9 cellular contexts compared by ENCODE assay signal in genomic region chr6:3281669-3282460, GRCh38. TPM values are rescaled to one million over a fixed set of nuclear protein-coding genes. Genes with fewer than 3 reads are reported as not detected.
DNase-seq lines count a peak whose midpoint lies in the region; ATAC-seq and TF ChIP-seq lines count a peak whose summit lies in the region.
"Had no signal": no experiment of that assay in that cellular context is flagged by ENCODE, and none has a peak within 500 bp of the region (broad histone marks: within the 10 kb centered on the region; RNA-seq: fewer than 3 reads in every experiment).

No MANE protein-coding gene starts in this region.

- H3K36me3 ChIP-seq in skeletal muscle satellite cell (ENCODE audit: insufficient read depth, low read length), result no peaks in the 10 kb centered on the region

- H3K4me3 ChIP-seq in astrocyte of the spinal cord (ENCODE audit: low read depth, low read length) (no peak overlapping the region), skeletal muscle satellite cell (ENCODE audit: low read length) (no peak overlapping the region)

- H3K9me3 ChIP-seq in skeletal muscle satellite cell (replicated peaks; ENCODE audit: low read length), result no peaks in the 10 kb centered on the region

- TF ChIP-seq CTCF in astrocyte of the spinal cord (IDR thresholded peaks at IDR 0.05; ENCODE audit: low read depth, low read length), result no peak

- in situ Hi-C loops in astrocyte of the spinal cord (cut with HindIII; ENCODE audit: low sequenced_read_pairs), result loop anchor here (25.0 kb wide), 1 partner anchor 430 kb away; no protein-coding TSS in a partner anchor

- peak; percentile 6 for ATAC-seq in left ventricle myocardium superior
- no peak for ATAC-seq in HG02840 (IDR thresholded peaks at IDR 0.05; ENCODE audit: low FRiP score, unreplicated experiment)

- peaks cover 22% of the 10 kb centered on the region for H3K4me1 ChIP-seq in skeletal muscle satellite cell (ENCODE audit: control insufficient read depth, insufficient read depth, low read length)

- peak; percentile 13 for DNase-seq in GOT3 (lab: John Stamatoyannopoulos, UW)
- DNase-seq in astrocyte of the spinal cord (ENCODE audit: low read depth, low spot score), result peak; percentile 95
- DNase-seq in left ventricle myocardium superior, result no peak
- no peak for DNase-seq in NCI-H774 (lab: John Stamatoyannopoulos, UW)
- no peak for DNase-seq in NK-92 treated with Interleukin-12 subunit alpha and Interleukin-12 subunit beta, amount 100 ng/mL, for 24 hours (lab: John Stamatoyannopoulos, UW)
- DNase-seq in NCI-H1105 treated with DMSO at 0.1 percent for 48 hours (lab: John Stamatoyannopoulos, UW), result no peak
- DNase-seq: NCI-H446 had no signal

- peak overlapping the region; percentile 41 for H3K9ac ChIP-seq in skeletal muscle satellite cell (ENCODE audit: low read depth, low read length)

- H3K4me2 ChIP-seq in skeletal muscle satellite cell (ENCODE audit: low read length), result peak overlapping the region; percentile 60

- H3K27me3 ChIP-seq in skeletal muscle satellite cell (ENCODE audit: control insufficient read depth, insufficient read depth, low read length), result no peaks in the 10 kb centered on the region

- intact Hi-C loops in left ventricle myocardium superior (cut with micrococcal nuclease), result loop anchor here (5.0 kb wide), 1 partner anchor 450 kb away; no protein-coding TSS in a partner anchor

RNA-seq across cellular contexts. Expression of gene PSMG4, which starts 23.1 kb away (rescaled TPM):
- total RNA-seq in left ventricle myocardium superior, result 7.2 TPM
- total RNA-seq in skeletal muscle satellite cell (2012; rRNA removed), result 24.0 and 35.2 TPM in 2 replicates

RNA-seq across cellular contexts. Expression of gene TUBB2B, which starts 54.4 kb away (rescaled TPM):
- total RNA-seq in left ventricle myocardium superior, result 1.0 TPM
- 6.3 and 7.6 TPM in 2 replicates for total RNA-seq in skeletal muscle satellite cell (2012; rRNA removed)

Comparison
In these comparisons a context has a peak if more than half of its experiments do, and no peak if none do; other contexts are left out.
1. DNase-seq: peak in GOT3 (single experiment) and astrocyte of the spinal cord (single experiment); none in left ventricle myocardium superior (single experiment), NCI-H774 (single experiment), NK-92 treated with Interleukin-12 subunit alpha and Interleukin-12 subunit beta, amount 100 ng/mL, for 24 hours (single experiment) and NCI-H1105 treated with DMSO at 0.1 percent for 48 hours (single experiment).